Comparison of ENCODE assay signal across 17 cellular contexts in the genomic region with DNA sequence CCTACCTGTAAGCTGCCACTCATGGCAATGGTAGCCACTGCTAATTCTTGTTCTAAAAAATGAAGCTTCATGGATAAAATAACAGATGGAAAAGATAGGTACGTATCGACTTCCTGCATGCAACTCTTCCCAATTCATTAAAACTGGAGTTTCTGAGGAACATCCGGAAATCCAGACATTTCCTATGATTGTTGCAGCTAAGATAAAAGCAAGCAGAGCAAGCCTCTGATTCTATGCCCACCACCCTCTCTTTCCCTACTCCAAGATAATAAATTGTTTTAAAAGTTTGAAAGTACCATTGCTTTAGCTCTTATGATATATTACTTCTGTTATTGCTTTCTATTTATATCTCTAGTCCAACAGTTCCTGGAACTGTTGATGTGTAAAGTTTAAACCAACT.
DNase-seq lines count a peak whose midpoint lies in the region; ATAC-seq and TF ChIP-seq lines count a peak whose summit lies in the region.
"Had no signal": no experiment of that assay in that cellular context is flagged by ENCODE, and none has a peak within 500 bp of the region (broad histone marks: within the 10 kb centered on the region; RNA-seq: fewer than 3 reads in every experiment).

No MANE protein-coding gene starts in this region.

- no peak overlapping the region for H2AFZ ChIP-seq in OCI-LY7 (ENCODE audit: low read length)

- WGBS in esophagus muscularis mucosa = 31% methylated on average over 3 of the region's 3 CpGs

- TF ChIP-seq POLR2A in esophagus muscularis mucosa (IDR thresholded peaks at IDR 0.05; ENCODE audit: low read depth) = no peak

- H3K4me3 Mint-ChIP-seq in CD4-positive, alpha-beta T cell = no peak overlapping the region
- H3K4me3 Mint-ChIP-seq: H9 had no signal

- H3K9me2 ChIP-seq in OCI-LY7 (ENCODE audit: insufficient read depth, low read length) = no peaks in the 10 kb centered on the region

- H3K9ac ChIP-seq in muscle layer of colon (ENCODE audit: low read length) = no peak overlapping the region

- H3K27me3 ChIP-seq in esophagus muscularis mucosa = no peaks in the 10 kb centered on the region
- no peaks in the 10 kb centered on the region for H3K27me3 ChIP-seq in muscle layer of colon (ENCODE audit: control insufficient read depth in 1 of 2, insufficient read depth in 2 of 2, low read length in 2 of 2)
- H3K27me3 ChIP-seq in thoracic aorta (replicated peaks; ENCODE audit: insufficient read depth) = no peaks in the 10 kb centered on the region
- no peaks in the 10 kb centered on the region for H3K27me3 ChIP-seq in CD4-positive, alpha-beta T cell (ENCODE audit: control insufficient read depth, insufficient read depth, low read length)
- H3K27me3 ChIP-seq: SJSA1 had no signal

- TF ChIP-seq CTCF in esophagus muscularis mucosa (IDR thresholded peaks at IDR 0.05) (no peak), thoracic aorta (IDR thresholded peaks at IDR 0.05) (no peak), OCI-LY7 (conservative IDR thresholded peaks at IDR 0.05; ENCODE audit: low read length) (no peak)
- TF ChIP-seq CTCF in CD4-positive, alpha-beta T cell (IDR thresholded peaks at IDR 0.05) = no peak

- CTCF ChIA-PET in CD4-positive, alpha-beta T cell (lab: Charles Lee) = no interaction called here
- CTCF ChIA-PET in OCI-LY7 (lab: Charles Lee; ENCODE audit: unreplicated experiment) = no interaction called here

- H4K20me1 ChIP-seq in OCI-LY7 (ENCODE audit: insufficient read depth, low read length) = no peaks in the 10 kb centered on the region

- H3K79me2 ChIP-seq in OCI-LY7 (ENCODE audit: insufficient read depth, low read depth, low read length) = no peaks in the 10 kb centered on the region

- no peaks in the 10 kb centered on the region for H3K36me3 Mint-ChIP-seq in CD4-positive, alpha-beta T cell (ENCODE audit: low read depth)

- H3K9me3 ChIP-seq in esophagus muscularis mucosa (no peaks in the 10 kb centered on the region), muscle layer of colon (ENCODE audit: low read length) (no peaks in the 10 kb centered on the region), thoracic aorta (no peaks in the 10 kb centered on the region), OCI-LY7 (ENCODE audit: low read length) (no peaks in the 10 kb centered on the region)
- H3K9me3 ChIP-seq in CD4-positive, alpha-beta T cell (ENCODE audit: control insufficient read depth, low read length) = no peaks in the 10 kb centered on the region
- H3K9me3 ChIP-seq: SJSA1 had no signal

- TF ChIP-seq EP300 in esophagus muscularis mucosa (IDR thresholded peaks at IDR 0.05) = no peak

- no peak overlapping the region for H3K27ac Mint-ChIP-seq in CD4-positive, alpha-beta T cell
- H3K27ac Mint-ChIP-seq: H9 had no signal

- H3K4me3 ChIP-seq in esophagus muscularis mucosa = no peak overlapping the region
- no peak overlapping the region for H3K4me3 ChIP-seq in muscle layer of colon (ENCODE audit: low read depth in 1 of 2, low read length in 2 of 2)
- H3K4me3 ChIP-seq in thoracic aorta = peak overlapping the region; percentile 6
- H3K4me3 ChIP-seq in OCI-LY7 (ENCODE audit: low read depth, low read length, poor library complexity, severe bottlenecking) = no peak overlapping the region
- H3K4me3 ChIP-seq: SJSA1 had no signal

- POLR2A ChIA-PET in CD4-positive, alpha-beta T cell (lab: Charles Lee) = no interaction called here
- POLR2A ChIA-PET in OCI-LY7 (lab: Charles Lee) = no interaction called here

- peaks cover 3% of the 10 kb centered on the region for H3K9me3 Mint-ChIP-seq in CD4-positive, alpha-beta T cell
- H3K9me3 Mint-ChIP-seq: H9 had no signal

- H3K27me3 Mint-ChIP-seq in CD4-positive, alpha-beta T cell = no peaks in the 10 kb centered on the region

- H3K36me3 ChIP-seq in esophagus muscularis mucosa (no peaks in the 10 kb centered on the region), muscle layer of colon (ENCODE audit: insufficient read depth, low read length) (no peaks in the 10 kb centered on the region), thoracic aorta (no peaks in the 10 kb centered on the region), OCI-LY7 (ENCODE audit: insufficient read depth, low read length) (no peaks in the 10 kb centered on the region)
- H3K36me3 ChIP-seq: SJSA1 had no signal

- intact Hi-C loops in esophagus muscularis mucosa (cut with DNase I) = no loop called here
- intact Hi-C loops in CD4-positive, alpha-beta T cell (cut with DNase I, micrococcal nuclease) = no loop called here
- intact Hi-C loops in OCI-LY7 (cut with micrococcal nuclease; ENCODE audit: unreplicated experiment) = no loop called here

- H3K4me2 ChIP-seq in OCI-LY7 (ENCODE audit: low read length) = no peak overlapping the region

- ATAC-seq in thoracic aorta (ENCODE audit: insufficient number of reproducible peaks, low FRiP score, low read depth) = no peak
- ATAC-seq in CD4-positive, alpha-beta T cell (ENCODE audit: poor library complexity) = no peak
- ATAC-seq: PC-3 had no signal

- H3K4me1 Mint-ChIP-seq in CD4-positive, alpha-beta T cell (ENCODE audit: low read depth) = no peaks in the 10 kb centered on the region

- DNase-seq in OCI-M1 (lab: John Stamatoyannopoulos, UW) (peak; percentile 6), esophagus muscularis mucosa (ENCODE audit: extremely low spot score) (no peak), thoracic aorta (ENCODE audit: low spot score) (no peak), SK-N-DZ (ENCODE audit: low spot score) (no peak), OCI-LY7 (ENCODE audit: low spot score) (no peak)
- DNase-seq in CD4-positive, alpha-beta T cell = no peak
- DNase-seq: H9; IMR-90; Kasumi-1; MM.1S; NCI-H1417; NCI-H1930; NCI-H446; NK-92 treated with Interleukin-12 subunit alpha and Interleukin-12 subunit beta, amount 100 ng/mL, for 24 hours; PC-3 had no signal

- H3K4me1 ChIP-seq in esophagus muscularis mucosa = peaks cover 15 to 48% (median 28%) of the 10 kb centered on the region in 4 donors
- H3K4me1 ChIP-seq in muscle layer of colon (ENCODE audit: insufficient read depth, low read length) = peaks cover 17% of the 10 kb centered on the region
- peaks cover 5 to 24% of the 10 kb centered on the region in 2 donors for H3K4me1 ChIP-seq in thoracic aorta (ENCODE audit: control insufficient read depth in 1 of 2, low read depth in 2 of 2)
- no peaks in the 10 kb centered on the region for H3K4me1 ChIP-seq in OCI-LY7 (ENCODE audit: insufficient read depth, low read length, poor library complexity, severe bottlenecking)

- H3K27ac ChIP-seq in esophagus muscularis mucosa (replicated peaks in 1 of 4) (peak overlapping the region; percentile 32 to 67 (median 42)), muscle layer of colon (ENCODE audit: low read depth, low read length) (peak overlapping the region; percentile 7), thoracic aorta (no peak overlapping the region), OCI-LY7 (ENCODE audit: low read depth, low read length, poor library complexity, severe bottlenecking) (no peak overlapping the region)
- no peak overlapping the region for H3K27ac ChIP-seq in CD4-positive, alpha-beta T cell (ENCODE audit: low read depth, low read length)
- H3K27ac ChIP-seq: SJSA1 had no signal

- no TSS peak for BruUV-seq in OCI-LY7 (replicated peaks; lab: Mats Ljungman, UMichigan)

Comparison
In these comparisons a context has a peak if more than half of its experiments do, and no peak if none do; other contexts are left out.
1. H3K27ac ChIP-seq: peak in esophagus muscularis mucosa (4 of 4) and muscle layer of colon (single experiment); none in thoracic aorta (0 of 2), CD4-positive, alpha-beta T cell (single experiment) and OCI-LY7 (single experiment).